In genomic region chr5:95962475-95962773, GRCh38 we compare ENCODE assay signal across 8 cellular contexts. TPM values are rescaled to one million over a fixed set of nuclear protein-coding genes. Genes with fewer than 3 reads are reported as not detected.
DNase-seq lines count a peak whose midpoint lies in the region; ATAC-seq, FAIRE-seq and TF ChIP-seq lines count a peak whose summit lies in the region.

No MANE protein-coding gene starts in this region.

- peaks cover 15% of the 10 kb centered on the region for H3K36me3 Mint-ChIP-seq in dendritic cell treated with granulocyte-macrophage colony-stimulating factor and Interleukin-4, amounts not matched to agents 40 ng/mL and 50 ng/mL, for 4 days (ENCODE audit: low read depth)
- peaks cover 0 to 5% (median 0%) of the 10 kb centered on the region in 5 donors for H3K36me3 Mint-ChIP-seq in naive thymus-derived CD4-positive, alpha-beta T cell

- H3K9me3 Mint-ChIP-seq in dendritic cell treated with granulocyte-macrophage colony-stimulating factor and Interleukin-4, amounts not matched to agents 40 ng/mL and 50 ng/mL, for 4 days, result no peaks in the 10 kb centered on the region
- no peaks in the 10 kb centered on the region for H3K9me3 Mint-ChIP-seq in naive thymus-derived CD4-positive, alpha-beta T cell

- H3K27me3 Mint-ChIP-seq in dendritic cell treated with granulocyte-macrophage colony-stimulating factor and Interleukin-4, amounts not matched to agents 40 ng/mL and 50 ng/mL, for 4 days, result peaks cover 24% of the 10 kb centered on the region
- H3K27me3 Mint-ChIP-seq in naive thymus-derived CD4-positive, alpha-beta T cell, result peaks cover 0 to 5% (median 0%) of the 10 kb centered on the region in 5 donors

- H3K27ac Mint-ChIP-seq in dendritic cell treated with granulocyte-macrophage colony-stimulating factor and Interleukin-4, amounts not matched to agents 40 ng/mL and 50 ng/mL, for 4 days, result peak overlapping the region; percentile 91
- peak overlapping the region; percentile 3 to 99 (median 98) for H3K27ac Mint-ChIP-seq in naive thymus-derived CD4-positive, alpha-beta T cell

- H3K9me2 ChIP-seq in Loucy (replicated peaks; ENCODE audit: low read depth, low read length), result no peaks in the 10 kb centered on the region

- H3K4me3 ChIP-seq in AG10803 (ENCODE audit: low read length), result peak overlapping the region; percentile 71
- H3K4me3 ChIP-seq in Loucy (ENCODE audit: low read length, poor library complexity, severe bottlenecking), result peak overlapping the region; percentile 90
- peak overlapping the region; percentile 73 for H3K4me3 ChIP-seq in naive thymus-derived CD4-positive, alpha-beta T cell (ENCODE audit: low read length)

- peak overlapping the region; percentile 90 for H3K27ac ChIP-seq in naive thymus-derived CD4-positive, alpha-beta T cell (ENCODE audit: low read depth, low read length)

- intact Hi-C loops in dendritic cell treated with granulocyte-macrophage colony-stimulating factor and Interleukin-4, amounts not matched to agents 40 ng/mL and 50 ng/mL, for 4 days (cut with micrococcal nuclease), result loop anchor here (5.0 to 10.0 kb wide), 2 partner anchors 185 to 318 kb away; partner anchors contain the start of gene RFESD
- intact Hi-C loops in naive thymus-derived CD4-positive, alpha-beta T cell (cut with micrococcal nuclease), result loop anchor here (1.0 to 10.0 kb wide), 14 partner anchors 104 to 1850 kb away; partner anchors contain the start of genes ERAP1 (in 2 of the 2), KIAA0825 (in 2 of the 2), SLF1 (in 2 of the 2) and ARSK (in 1 of the 2)

- ATAC-seq in naive thymus-derived CD4-positive, alpha-beta T cell, result no peak

- no peaks in the 10 kb centered on the region for H3K27me3 ChIP-seq in Loucy (ENCODE audit: insufficient read depth, low read length, poor library complexity, severe bottlenecking)
- no peaks in the 10 kb centered on the region for H3K27me3 ChIP-seq in naive thymus-derived CD4-positive, alpha-beta T cell (ENCODE audit: control insufficient read depth in 2 of 2, insufficient read depth in 2 of 2, low read length in 2 of 2)

- no peaks in the 10 kb centered on the region for H3K36me3 ChIP-seq in Loucy (ENCODE audit: insufficient read depth, low read length)
- H3K36me3 ChIP-seq in naive thymus-derived CD4-positive, alpha-beta T cell (ENCODE audit: control insufficient read depth in 2 of 3, insufficient read depth in 3 of 3, low read length in 3 of 3), result peaks cover 0 to 4% (median 0%) of the 10 kb centered on the region in 3 experiments

- H3K9me3 ChIP-seq in Loucy (ENCODE audit: insufficient read depth, low read depth, low read length), result no peaks in the 10 kb centered on the region
- H3K9me3 ChIP-seq in naive thymus-derived CD4-positive, alpha-beta T cell (ENCODE audit: control insufficient read depth in 2 of 3, low read length in 3 of 3), result no peaks in the 10 kb centered on the region

- no peaks in the 10 kb centered on the region for H3F3A ChIP-seq in Loucy (ENCODE audit: low read depth)

- peak overlapping the region; percentile 93 for H3K4me2 ChIP-seq in Loucy (ENCODE audit: low read depth, low read length, poor library complexity, severe bottlenecking)

- TF ChIP-seq CTCF in AG10803 (conservative IDR thresholded peaks at IDR 0.05; ENCODE audit: low read length) (no peak), Loucy (conservative IDR thresholded peaks at IDR 0.05; ENCODE audit: low read length) (no peak)

- H3K4me3 Mint-ChIP-seq in dendritic cell treated with granulocyte-macrophage colony-stimulating factor and Interleukin-4, amounts not matched to agents 40 ng/mL and 50 ng/mL, for 4 days, result peak overlapping the region; percentile 97
- peak overlapping the region; percentile 92 to 98 (median 96) for H3K4me3 Mint-ChIP-seq in naive thymus-derived CD4-positive, alpha-beta T cell

- H3K79me2 ChIP-seq in Loucy (ENCODE audit: insufficient read depth, low read length), result peaks cover 16% of the 10 kb centered on the region; the same call in 1 of the 2 replicates

- H3K9ac ChIP-seq in Loucy (ENCODE audit: low read depth, low read length, poor library complexity, severe bottlenecking), result no peak overlapping the region

- H3K4me1 ChIP-seq in Loucy (ENCODE audit: insufficient read depth, low read length, poor library complexity, severe bottlenecking), result peaks cover 35% of the 10 kb centered on the region
- peaks cover 12 to 13% of the 10 kb centered on the region in 2 donors for H3K4me1 ChIP-seq in naive thymus-derived CD4-positive, alpha-beta T cell (ENCODE audit: control insufficient read depth in 2 of 2, insufficient read depth in 2 of 2, low read length in 2 of 2)

- H2AFZ ChIP-seq in Loucy (ENCODE audit: low read length), result peak overlapping the region; percentile 80; the same call in 1 of the 2 replicates

- CTCF ChIA-PET in naive thymus-derived CD4-positive, alpha-beta T cell (lab: Charles Lee), result interaction anchor here (0.7 to 1.1 kb wide), 2 partner anchors 38 to 104 kb away, joined by 3 read pairs; no protein-coding TSS in a partner anchor

- no peaks in the 10 kb centered on the region for H4K20me1 ChIP-seq in Loucy (ENCODE audit: insufficient read depth, low read length, poor library complexity, severe bottlenecking)

- DNase-seq in AG10803 (ENCODE audit: low read depth), result no peak
- no peak for DNase-seq in naive thymus-derived CD4-positive, alpha-beta T cell
- DNase-seq in RCC 7860 (ENCODE audit: low spot score), result no peak
- DNase-seq in NCI-H345 treated with DMSO at 0.1 percent for 48 hours (lab: John Stamatoyannopoulos, UW; ENCODE audit: unreplicated experiment), result no peak
- no peak for DNase-seq in HTR-8/SVneo (ENCODE audit: insufficient read length, low spot score)
- DNase-seq in A172 (ENCODE audit: low spot score), result no peak

- POLR2A ChIA-PET in naive thymus-derived CD4-positive, alpha-beta T cell (lab: Charles Lee), result no interaction called here

- H3K4me1 Mint-ChIP-seq in dendritic cell treated with granulocyte-macrophage colony-stimulating factor and Interleukin-4, amounts not matched to agents 40 ng/mL and 50 ng/mL, for 4 days (ENCODE audit: low read depth), result peaks cover 40% of the 10 kb centered on the region
- peaks cover 30 to 42% (median 34%) of the 10 kb centered on the region in 7 donors for H3K4me1 Mint-ChIP-seq in naive thymus-derived CD4-positive, alpha-beta T cell

- no peak for FAIRE-seq in RCC 7860 (lab: Jason Lieb, UNC)
- FAIRE-seq in HTR-8/SVneo (lab: Jason Lieb, UNC), result no peak

RNA-seq across cellular contexts. Expression of gene ELL2, which starts 0.8 kb away (rescaled TPM):
- 10 to 100 TPM; 12.6 to 65.8 (median 41.3) TPM for total RNA-seq in naive thymus-derived CD4-positive, alpha-beta T cell
- polyA plus RNA-seq in naive thymus-derived CD4-positive, alpha-beta T cell, result 1 to 10 TPM; 1.9 to 2.0 TPM
- total RNA-seq in A172 (2014; rRNA removed; shearing (Covaris generic)), result 67.1 and 82.5 TPM in 2 replicates
